In genomic region chr19:50353487-50353880, GRCh38 we compare ENCODE assay signal across 5 cellular contexts. TPM values are rescaled to one million over a fixed set of nuclear protein-coding genes. Genes with fewer than 3 reads are reported as not detected.
"Had no signal": no experiment of that assay in that cellular context is flagged by ENCODE, and none has a peak within 500 bp of the region (broad histone marks: within the 10 kb centered on the region; RNA-seq: fewer than 3 reads in every experiment).

No MANE protein-coding gene starts in this region.

RNA-seq across cellular contexts. Expression of gene NAPSA, which starts 12.0 kb away (rescaled TPM):
- total RNA-seq: dermis blood vessel endothelial cell, endothelial cell of umbilical vein, frontal cortex had no signal

RNA-seq across cellular contexts. Expression of gene KCNC3, which starts 24.3 kb away (rescaled TPM):
- total RNA-seq: fibroblast of villous mesenchyme, foreskin keratinocyte had no signal
- polyA plus RNA-seq: foreskin keratinocyte had no signal
